ENCODE assay signal across 32 cellular contexts in genomic region chr9:136185066-136185465, GRCh38. TPM values are rescaled to one million over a fixed set of nuclear protein-coding genes. Genes with fewer than 3 reads are reported as not detected.
"Had no signal": no experiment of that assay in that cellular context is flagged by ENCODE, and none has a peak within 500 bp of the region (broad histone marks: within the 10 kb centered on the region; RNA-seq: fewer than 3 reads in every experiment).

No MANE protein-coding gene starts in this region.

- H3K4me3 Mint-ChIP-seq: activated CD8-positive, alpha-beta T cell treated with anti-CD3 and anti-CD28 coated beads for 36 hours; activated naive CD8-positive, alpha-beta T cell treated with anti-CD3 and anti-CD28 coated beads for 36 hours; activated T-cell treated with anti-CD3 and anti-CD28 coated beads, Interleukin-2, amount 50 U/mL, for 72 hours; activated T-helper 17 cell treated with anti-CD3 and anti-CD28 coated beads, Interleukin-2, amount 50 U/mL, for 72 hours; T-helper 1 cell treated with Interleukin-12 subunit alpha and Interleukin-12 subunit beta and Interleukin-4 antibody, amounts not matched to agents 30 μg/mL and 1 μg/mL, for 36 hours; T-helper 2 cell treated with Interferon-gamma antibody and Interleukin-4, amounts not matched to agents 5 μg/mL and 100 μg/mL, for 36 hours had no signal

- H3K4me1 Mint-ChIP-seq: activated naive CD8-positive, alpha-beta T cell treated with anti-CD3 and anti-CD28 coated beads for 36 hours; activated T-helper 17 cell treated with anti-CD3 and anti-CD28 coated beads, Interleukin-2, amount 50 U/mL, for 72 hours had no signal

- H3K4me1 ChIP-seq: ascending aorta, SJSA1 had no signal

- H3K27me3 ChIP-seq: ascending aorta, MG63 had no signal

- H3K36me3 ChIP-seq: ascending aorta, cardiac muscle cell, MG63, SJSA1 had no signal

- H3K27ac Mint-ChIP-seq: activated CD8-positive, alpha-beta T cell treated with anti-CD3 and anti-CD28 coated beads for 36 hours; activated naive CD8-positive, alpha-beta T cell treated with anti-CD3 and anti-CD28 coated beads for 36 hours; activated T-cell treated with anti-CD3 and anti-CD28 coated beads, Interleukin-2, amount 50 U/mL, for 72 hours; activated T-helper 17 cell treated with anti-CD3 and anti-CD28 coated beads, Interleukin-2, amount 50 U/mL, for 72 hours; T-helper 1 cell treated with Interleukin-12 subunit alpha and Interleukin-12 subunit beta and Interleukin-4 antibody, amounts not matched to agents 30 μg/mL and 1 μg/mL, for 36 hours; T-helper 2 cell treated with Interferon-gamma antibody and Interleukin-4, amounts not matched to agents 5 μg/mL and 100 μg/mL, for 36 hours had no signal

- H3K9me3 ChIP-seq: ascending aorta, MG63, SJSA1 had no signal

- DNase-seq: activated CD4-positive, alpha-beta T cell treated with anti-CD3 and anti-CD28 coated beads for 4 hours; activated CD4-positive, alpha-beta T cell treated with anti-CD3 and anti-CD28 coated beads, Interleukin-2, amount 50 U/mL, for 1 hour; activated CD8-positive, alpha-beta T cell treated with anti-CD3 and anti-CD28 coated beads for 36 hours; activated effector memory CD4-positive, alpha-beta T cell treated with anti-CD3 and anti-CD28 coated beads, Interleukin-2, amount 50 U/mL, for 16 hours; activated naive CD4-positive, alpha-beta T cell; activated naive CD4-positive, alpha-beta T cell treated with anti-CD3 and anti-CD28 coated beads, Interleukin-2, amount 50 U/mL, for 16 hours; activated naive CD8-positive, alpha-beta T cell treated with anti-CD3 and anti-CD28 coated beads for 36 hours; activated T-cell treated with anti-CD3 and anti-CD28 coated beads, Interleukin-2, amount 50 U/mL, for 1 hour; activated T-cell treated with anti-CD3 and anti-CD28 coated beads, Interleukin-2, amount 50 U/mL, for 72 hours; amygdala; Karpas-422; MG63; NCI-H1048; NCI-H1105 treated with DMSO at 0.1 percent for 48 hours; NCI-H1436; NCI-H1694; NCI-H1930; NCI-H2081 treated with DMSO at 0.1 percent for 48 hours; NCI-H226; NCI-H446 treated with DMSO at 0.1 percent for 48 hours; NCI-H524 treated with DMSO at 0.1 percent for 48 hours; SHP77 treated with DMSO at 0.1 percent for 48 hours had no signal

- H3K36me3 Mint-ChIP-seq: activated naive CD8-positive, alpha-beta T cell treated with anti-CD3 and anti-CD28 coated beads for 36 hours had no signal

- ATAC-seq: activated CD4-positive, CD25-positive, alpha-beta regulatory T cell treated with anti-CD3 and anti-CD28 coated beads, Interleukin-2, amount 50 U/mL, for 24 hours; activated CD8-positive, alpha-beta T cell treated with anti-CD3 and anti-CD28 coated beads for 36 hours; activated T-cell treated with anti-CD3 and anti-CD28 coated beads, Interleukin-2, amount 50 U/mL, for 72 hours; activated T-helper 17 cell treated with anti-CD3 and anti-CD28 coated beads, Interleukin-2, amount 50 U/mL, for 72 hours; K562 had no signal

- H3K4me3 ChIP-seq: ascending aorta, cardiac muscle cell, K562, MG63, SJSA1 had no signal

- H3K9me3 Mint-ChIP-seq: activated CD8-positive, alpha-beta T cell treated with anti-CD3 and anti-CD28 coated beads for 36 hours; activated naive CD8-positive, alpha-beta T cell treated with anti-CD3 and anti-CD28 coated beads for 36 hours; activated T-cell treated with anti-CD3 and anti-CD28 coated beads, Interleukin-2, amount 50 U/mL, for 72 hours; activated T-helper 17 cell treated with anti-CD3 and anti-CD28 coated beads, Interleukin-2, amount 50 U/mL, for 72 hours; T-helper 1 cell treated with Interleukin-12 subunit alpha and Interleukin-12 subunit beta and Interleukin-4 antibody, amounts not matched to agents 30 μg/mL and 1 μg/mL, for 36 hours; T-helper 2 cell treated with Interferon-gamma antibody and Interleukin-4, amounts not matched to agents 5 μg/mL and 100 μg/mL, for 36 hours had no signal

- H3K27ac ChIP-seq: ascending aorta, cardiac muscle cell, SJSA1 had no signal

RNA-seq across cellular contexts. Expression of gene LHX3, which starts 19.9 kb away (rescaled TPM):
- total RNA-seq: activated CD8-positive, alpha-beta memory T cell treated with anti-CD3 and anti-CD28 coated beads for 36 hours; activated CD8-positive, alpha-beta T cell treated with anti-CD3 and anti-CD28 coated beads for 36 hours; activated naive CD8-positive, alpha-beta T cell treated with anti-CD3 and anti-CD28 coated beads for 36 hours; ascending aorta; cardiac muscle cell; RPMI7951; SJSA1 had no signal
- polyA plus RNA-seq: cardiac muscle cell, K562 had no signal
